In the genomic region with DNA sequence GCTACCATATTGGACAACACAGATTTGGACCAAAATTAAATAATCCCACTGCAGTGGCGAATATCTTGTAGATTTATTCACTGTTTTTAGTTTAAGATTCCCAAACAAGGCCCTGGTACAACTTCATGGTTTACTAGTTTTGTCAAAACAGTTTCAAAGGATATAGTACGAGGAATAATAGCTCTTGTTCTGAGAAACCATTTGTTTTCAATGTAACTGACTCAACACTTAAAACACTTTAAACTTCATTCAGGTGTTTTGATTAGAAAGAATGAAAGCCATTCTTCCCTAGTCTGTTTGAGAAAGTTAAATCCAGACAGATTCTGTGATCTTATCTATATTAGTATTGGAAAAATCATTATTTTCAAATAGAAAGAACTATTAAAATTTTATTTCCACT, we compare ENCODE assay signal across 19 cellular contexts.
DNase-seq lines count a peak whose midpoint lies in the region; ATAC-seq and TF ChIP-seq lines count a peak whose summit lies in the region.
"Had no signal": no experiment of that assay in that cellular context is flagged by ENCODE, and none has a peak within 500 bp of the region (broad histone marks: within the 10 kb centered on the region; RNA-seq: fewer than 3 reads in every experiment).

No MANE protein-coding gene starts in this region.

- H3K27ac Mint-ChIP-seq in activated naive CD8-positive, alpha-beta T cell: peak overlapping the region; percentile 51
- no peak overlapping the region for H3K27ac Mint-ChIP-seq in activated naive CD8-positive, alpha-beta T cell treated with anti-CD3 and anti-CD28 coated beads, Interleukin-2, amount 50 U/mL, for 24 hours
- H3K27ac Mint-ChIP-seq in activated CD8-positive, alpha-beta T cell treated with anti-CD3 and anti-CD28 coated beads, Interleukin-2, amount 10 ng/mL, durations not matched to agents 7 days and 5 days: peak overlapping the region; percentile 7

- H3K4me1 ChIP-seq in OCI-LY7 (ENCODE audit: insufficient read depth, low read length, poor library complexity, severe bottlenecking): peaks cover 10% of the 10 kb centered on the region

- H4K20me1 ChIP-seq in OCI-LY7 (ENCODE audit: insufficient read depth, low read length): no peaks in the 10 kb centered on the region
- H4K20me1 ChIP-seq: BLaER1 had no signal

- DNase-seq in activated naive CD8-positive, alpha-beta T cell treated with anti-CD3 and anti-CD28 coated beads, Interleukin-2, amount 50 U/mL, for 24 hours: no peak
- DNase-seq in OCI-LY7 (ENCODE audit: low spot score) (no peak), brain microvascular endothelial cell (no peak)
- DNase-seq in activated CD8-positive, alpha-beta T cell treated with anti-CD3 and anti-CD28 coated beads, Interleukin-2, amount 10 ng/mL, durations not matched to agents 7 days and 5 days: no peak
- no peak for DNase-seq in stimulated activated CD4-positive, alpha-beta T cell treated with anti-CD3 and anti-CD28 coated beads, Interleukin-12 subunit alpha, Interleukin-12 subunit beta, amount 100 ng/mL, for 4 hours
- DNase-seq: ACHN; CD4-positive, alpha-beta T cell; IMR-90; KG1; MM.1S; NCI-H2029; NCI-H2227 treated with DMSO at 0.1 percent for 48 hours; NCI-H526 treated with DMSO at 0.1 percent for 48 hours; SHP77 had no signal

- BruUV-seq in OCI-LY7 (replicated peaks; lab: Mats Ljungman, UMichigan): TSS peak; percentile 8

- H3K4me3 Mint-ChIP-seq in activated naive CD8-positive, alpha-beta T cell: no peak overlapping the region
- no peak overlapping the region for H3K4me3 Mint-ChIP-seq in activated naive CD8-positive, alpha-beta T cell treated with anti-CD3 and anti-CD28 coated beads, Interleukin-2, amount 50 U/mL, for 24 hours
- H3K4me3 Mint-ChIP-seq in activated CD8-positive, alpha-beta T cell treated with anti-CD3 and anti-CD28 coated beads, Interleukin-2, amount 10 ng/mL, durations not matched to agents 7 days and 5 days: no peak overlapping the region

- H3K9me3 Mint-ChIP-seq in activated naive CD8-positive, alpha-beta T cell (ENCODE audit: low read depth): peaks cover 5% of the 10 kb centered on the region
- no peaks in the 10 kb centered on the region for H3K9me3 Mint-ChIP-seq in activated naive CD8-positive, alpha-beta T cell treated with anti-CD3 and anti-CD28 coated beads, Interleukin-2, amount 50 U/mL, for 24 hours
- H3K9me3 Mint-ChIP-seq in activated CD8-positive, alpha-beta T cell treated with anti-CD3 and anti-CD28 coated beads, Interleukin-2, amount 10 ng/mL, durations not matched to agents 7 days and 5 days (ENCODE audit: insufficient read depth): no peaks in the 10 kb centered on the region

- H3K9me3 ChIP-seq in OCI-LY7 (ENCODE audit: low read length): no peaks in the 10 kb centered on the region
- H3K9me3 ChIP-seq: BLaER1 had no signal

- H3K4me2 ChIP-seq in OCI-LY7 (ENCODE audit: low read length): no peak overlapping the region

- H3K4me1 Mint-ChIP-seq in activated naive CD8-positive, alpha-beta T cell (ENCODE audit: low read depth): peaks cover 81% of the 10 kb centered on the region
- peaks cover 67% of the 10 kb centered on the region for H3K4me1 Mint-ChIP-seq in activated naive CD8-positive, alpha-beta T cell treated with anti-CD3 and anti-CD28 coated beads, Interleukin-2, amount 50 U/mL, for 24 hours
- peaks cover 56% of the 10 kb centered on the region for H3K4me1 Mint-ChIP-seq in activated CD8-positive, alpha-beta T cell treated with anti-CD3 and anti-CD28 coated beads, Interleukin-2, amount 10 ng/mL, durations not matched to agents 7 days and 5 days (ENCODE audit: low read depth)

- intact Hi-C loops in OCI-LY7 (cut with micrococcal nuclease; ENCODE audit: unreplicated experiment): no loop called here

- H3K27ac ChIP-seq in OCI-LY7 (ENCODE audit: low read depth, low read length, poor library complexity, severe bottlenecking) (no peak overlapping the region), brain microvascular endothelial cell (no peak overlapping the region)
- H3K27ac ChIP-seq: BLaER1, RWPE1 had no signal

- POLR2A ChIA-PET in OCI-LY7 (lab: Charles Lee): interaction anchor here (0.6 to 0.8 kb wide), 2 partner anchors 12 to 62 kb away, joined by 3 to 7 read pairs; no protein-coding TSS in a partner anchor
- POLR2A ChIA-PET in activated CD8-positive, alpha-beta T cell treated with anti-CD3 and anti-CD28 coated beads, Interleukin-2, amount 10 ng/mL, durations not matched to agents 7 days and 5 days (lab: Charles Lee): no interaction called here

- no peaks in the 10 kb centered on the region for H3K27me3 ChIP-seq in brain microvascular endothelial cell (replicated peaks)
- H3K27me3 ChIP-seq: BLaER1 had no signal

- no peak for ATAC-seq in activated naive CD8-positive, alpha-beta T cell treated with anti-CD3 and anti-CD28 coated beads, Interleukin-2, amount 50 U/mL, for 24 hours
- ATAC-seq in activated CD8-positive, alpha-beta T cell treated with anti-CD3 and anti-CD28 coated beads, Interleukin-2, amount 10 ng/mL, durations not matched to agents 7 days and 5 days: no peak
- no peak for ATAC-seq in HG03139 (IDR thresholded peaks at IDR 0.05; ENCODE audit: unreplicated experiment)
- ATAC-seq: Panc1 had no signal

- H3K36me3 ChIP-seq in OCI-LY7 (ENCODE audit: insufficient read depth, low read length) (peaks cover 30% of the 10 kb centered on the region), brain microvascular endothelial cell (replicated peaks) (peaks cover 3% of the 10 kb centered on the region)
- H3K36me3 ChIP-seq: BLaER1 had no signal

- H3K36me3 Mint-ChIP-seq in activated naive CD8-positive, alpha-beta T cell: peaks cover 33% of the 10 kb centered on the region
- peaks cover 25% of the 10 kb centered on the region for H3K36me3 Mint-ChIP-seq in activated naive CD8-positive, alpha-beta T cell treated with anti-CD3 and anti-CD28 coated beads, Interleukin-2, amount 50 U/mL, for 24 hours (ENCODE audit: low read depth)
- peaks cover 26% of the 10 kb centered on the region for H3K36me3 Mint-ChIP-seq in activated CD8-positive, alpha-beta T cell treated with anti-CD3 and anti-CD28 coated beads, Interleukin-2, amount 10 ng/mL, durations not matched to agents 7 days and 5 days (ENCODE audit: low read depth)

- no peak overlapping the region for H2AFZ ChIP-seq in OCI-LY7 (ENCODE audit: low read length)

- in situ Hi-C loops in brain microvascular endothelial cell (cut with HindIII; ENCODE audit: low pct_ligation_motif_present, low sequenced_read_pairs): no loop called here

- TF ChIP-seq CTCF in OCI-LY7 (conservative IDR thresholded peaks at IDR 0.05; ENCODE audit: low read length) (no peak), brain microvascular endothelial cell (IDR thresholded peaks at IDR 0.05; ENCODE audit: low read depth, low read length, missing control alignments) (no peak)

- H3K27me3 Mint-ChIP-seq in activated naive CD8-positive, alpha-beta T cell: no peaks in the 10 kb centered on the region
- no peaks in the 10 kb centered on the region for H3K27me3 Mint-ChIP-seq in activated naive CD8-positive, alpha-beta T cell treated with anti-CD3 and anti-CD28 coated beads, Interleukin-2, amount 50 U/mL, for 24 hours
- H3K27me3 Mint-ChIP-seq in activated CD8-positive, alpha-beta T cell treated with anti-CD3 and anti-CD28 coated beads, Interleukin-2, amount 10 ng/mL, durations not matched to agents 7 days and 5 days (ENCODE audit: low read depth): no peaks in the 10 kb centered on the region
- H3K27me3 Mint-ChIP-seq: CD4-positive, alpha-beta T cell had no signal

- no peaks in the 10 kb centered on the region for H3K9me2 ChIP-seq in OCI-LY7 (ENCODE audit: insufficient read depth, low read length)

- CTCF ChIA-PET in OCI-LY7 (lab: Charles Lee; ENCODE audit: unreplicated experiment): no interaction called here
- CTCF ChIA-PET in activated CD8-positive, alpha-beta T cell treated with anti-CD3 and anti-CD28 coated beads, Interleukin-2, amount 10 ng/mL, durations not matched to agents 7 days and 5 days (lab: Charles Lee): interaction anchor here (0.6 to 3.4 kb wide), 5 partner anchors 11 to 154 kb away, joined by 3 to 15 read pairs (median 5); no protein-coding TSS in a partner anchor

- no peak overlapping the region for H3K4me3 ChIP-seq in OCI-LY7 (ENCODE audit: low read depth, low read length, poor library complexity, severe bottlenecking)
- H3K4me3 ChIP-seq in brain microvascular endothelial cell (ENCODE audit: low read depth, low read length): no peak overlapping the region
- H3K4me3 ChIP-seq: BLaER1 had no signal

- peaks cover 22% of the 10 kb centered on the region for H3K79me2 ChIP-seq in OCI-LY7 (ENCODE audit: insufficient read depth, low read depth, low read length)
